In genomic region chr7:71937840-71938371, GRCh38 we compare ENCODE assay signal across 18 cellular contexts.
DNase-seq lines count a peak whose midpoint lies in the region; ATAC-seq and FAIRE-seq lines count a peak whose summit lies in the region.
"Had no signal": no experiment of that assay in that cellular context is flagged by ENCODE, and none has a peak within 500 bp of the region (broad histone marks: within the 10 kb centered on the region; RNA-seq: fewer than 3 reads in every experiment).

No MANE protein-coding gene starts in this region.

- no peaks in the 10 kb centered on the region for H3K4me1 Mint-ChIP-seq in activated naive CD8-positive, alpha-beta T cell treated with anti-CD3 and anti-CD28 coated beads, Interleukin-2, amount 50 U/mL, for 24 hours
- H3K4me1 Mint-ChIP-seq: CD14-positive monocyte had no signal

- ATAC-seq in activated naive CD8-positive, alpha-beta T cell treated with anti-CD3 and anti-CD28 coated beads, Interleukin-2, amount 50 U/mL, for 24 hours = no peak
- ATAC-seq: CD8-positive, alpha-beta T cell had no signal

- H3K27me3 Mint-ChIP-seq in activated naive CD8-positive, alpha-beta T cell treated with anti-CD3 and anti-CD28 coated beads, Interleukin-2, amount 50 U/mL, for 24 hours = no peaks in the 10 kb centered on the region

- no peaks in the 10 kb centered on the region for H3K27me3 ChIP-seq in BLaER1 treated with 17β-estradiol and CSF1 and Interleukin-3, amounts not matched to agents 10 nM and 100 nM

- H3K27ac ChIP-seq in BLaER1 treated with 17β-estradiol and CSF1 and Interleukin-3, amounts not matched to agents 10 nM and 100 nM = peak overlapping the region in 7 of 11 experiments; percentile 53 to 79 (median 72); a peak in 14 of 22 replicates
- H3K27ac ChIP-seq: HL-60 had no signal

- no peaks in the 10 kb centered on the region for H3K36me3 Mint-ChIP-seq in activated naive CD8-positive, alpha-beta T cell treated with anti-CD3 and anti-CD28 coated beads, Interleukin-2, amount 50 U/mL, for 24 hours (ENCODE audit: low read depth)
- H3K36me3 Mint-ChIP-seq: CD14-positive monocyte; CD8-positive, alpha-beta T cell had no signal

- no peak for FAIRE-seq in GM19239 (lab: Jason Lieb, UNC)
- FAIRE-seq: G401.6, GM12891, H1 had no signal

- peak overlapping the region; percentile 24 to 84 (median 66); a peak in 21 of 22 replicates for H3K4me2 ChIP-seq in BLaER1 treated with 17β-estradiol and CSF1 and Interleukin-3, amounts not matched to agents 10 nM and 100 nM

- peak overlapping the region in 1 of 10 experiments; percentile 17; a peak in 1 of 20 replicates for H3K4me3 ChIP-seq in BLaER1 treated with 17β-estradiol and CSF1 and Interleukin-3, amounts not matched to agents 10 nM and 100 nM

- H3K9me3 ChIP-seq in BLaER1 treated with 17β-estradiol and CSF1 and Interleukin-3, amounts not matched to agents 10 nM and 100 nM (replicated peaks in 1 of 11) = peaks cover 35 to 48% (median 40%) of the 10 kb centered on the region in 11 experiments

- no peak overlapping the region for H3K4me3 Mint-ChIP-seq in activated naive CD8-positive, alpha-beta T cell treated with anti-CD3 and anti-CD28 coated beads, Interleukin-2, amount 50 U/mL, for 24 hours
- H3K4me3 Mint-ChIP-seq: CD14-positive monocyte; CD8-positive, alpha-beta T cell; HFFc6 had no signal

- H3K9ac ChIP-seq in BLaER1 treated with 17β-estradiol and CSF1 and Interleukin-3, amounts not matched to agents 10 nM and 100 nM = peak overlapping the region in 5 of 11 experiments; percentile 30 to 65 (median 56); a peak in 10 of 22 replicates

- DNase-seq in H4 (ENCODE audit: low spot score) (peak; percentile 40), NCI-H69 (lab: John Stamatoyannopoulos, UW) (peak; percentile 56), GM19239 (ENCODE audit: insufficient read length, low spot score) (no peak), NCI-H187 (lab: John Stamatoyannopoulos, UW) (no peak), OCI-M1 (lab: John Stamatoyannopoulos, UW) (no peak)
- DNase-seq in activated naive CD8-positive, alpha-beta T cell treated with anti-CD3 and anti-CD28 coated beads, Interleukin-2, amount 50 U/mL, for 24 hours = no peak
- DNase-seq: ACHN; CD8-positive, alpha-beta T cell; COR-L47; EL; HCEC 1CT; HFFc6 had no signal

- no peaks in the 10 kb centered on the region; a peak in 3 of 22 replicates for H3K36me3 ChIP-seq in BLaER1 treated with 17β-estradiol and CSF1 and Interleukin-3, amounts not matched to agents 10 nM and 100 nM

- no peaks in the 10 kb centered on the region for H4K20me1 ChIP-seq in BLaER1 treated with 17β-estradiol and CSF1 and Interleukin-3, amounts not matched to agents 10 nM and 100 nM

- no peak overlapping the region for H3K27ac Mint-ChIP-seq in activated naive CD8-positive, alpha-beta T cell treated with anti-CD3 and anti-CD28 coated beads, Interleukin-2, amount 50 U/mL, for 24 hours
- H3K27ac Mint-ChIP-seq: CD8-positive, alpha-beta T cell; HFFc6 had no signal

- peaks cover 9 to 40% (median 34%) of the 10 kb centered on the region in 10 experiments for H3K4me1 ChIP-seq in BLaER1 treated with 17β-estradiol and CSF1 and Interleukin-3, amounts not matched to agents 10 nM and 100 nM

- H3K9me3 Mint-ChIP-seq in activated naive CD8-positive, alpha-beta T cell treated with anti-CD3 and anti-CD28 coated beads, Interleukin-2, amount 50 U/mL, for 24 hours = peaks cover 36% of the 10 kb centered on the region

Comparison
In these comparisons a context has a peak if more than half of its experiments do, and no peak if none do; other contexts are left out.
1. DNase-seq: peak in H4 (single experiment) and NCI-H69 (single experiment); none in GM19239 (single experiment), NCI-H187 (0 of 2), activated naive CD8-positive, alpha-beta T cell treated with anti-CD3 and anti-CD28 coated beads, Interleukin-2, amount 50 U/mL, for 24 hours (single experiment) and OCI-M1 (single experiment).